In genomic region chr11:45180158-45180887, GRCh38 we compare ENCODE assay signal across 8 cellular contexts. TPM values are rescaled to one million over a fixed set of nuclear protein-coding genes. Genes with fewer than 3 reads are reported as not detected.
DNase-seq lines count a peak whose midpoint lies in the region; ATAC-seq and TF ChIP-seq lines count a peak whose summit lies in the region.

No MANE protein-coding gene starts in this region.

- TF ChIP-seq CTCF in MM.1S (IDR thresholded peaks at IDR 0.05; ENCODE audit: low read length), result peak; percentile 64

- peak overlapping the region; percentile 66 for H2AFZ ChIP-seq in MM.1S (ENCODE audit: low read length)

- peak overlapping the region; percentile 76 for H3K4me2 ChIP-seq in MM.1S (ENCODE audit: low read depth, low read length)

- peak overlapping the region; percentile 52 for H3K4me3 ChIP-seq in MM.1S (ENCODE audit: low read length)
- H3K4me3 ChIP-seq in adipocyte (ENCODE audit: low read length), result peak overlapping the region; percentile 74
- H3K4me3 ChIP-seq in right cardiac atrium (ENCODE audit: low read length), result peak overlapping the region; percentile 77
- peak overlapping the region; percentile 61 for H3K4me3 ChIP-seq in rectal smooth muscle tissue (ENCODE audit: low read length)

- intact Hi-C loops in right cardiac atrium (cut with DNase I), result loop anchor here in 1 of 4 donors (5.0 kb wide), 1 partner anchor 33 kb away; the partner anchor contains the start of gene PRDM11

- no peaks in the 10 kb centered on the region for H3K27me3 ChIP-seq in MM.1S (replicated peaks; ENCODE audit: insufficient read depth, low read length)
- no peaks in the 10 kb centered on the region for H3K27me3 ChIP-seq in adipocyte (replicated peaks; ENCODE audit: control insufficient read depth, insufficient read depth, low read length)
- no peaks in the 10 kb centered on the region for H3K27me3 ChIP-seq in right cardiac atrium (ENCODE audit: control insufficient read depth, insufficient read depth)
- no peaks in the 10 kb centered on the region for H3K27me3 ChIP-seq in rectal smooth muscle tissue (ENCODE audit: control insufficient read depth, insufficient read depth, low read length)

- H3K36me3 ChIP-seq in MM.1S (replicated peaks; ENCODE audit: insufficient read depth, low read length) (no peaks in the 10 kb centered on the region), adipocyte (ENCODE audit: control insufficient read depth, insufficient read depth, low read length, severe bottlenecking) (no peaks in the 10 kb centered on the region), rectal smooth muscle tissue (ENCODE audit: control insufficient read depth, insufficient read depth, low read length) (peaks cover 3% of the 10 kb centered on the region)

- ATAC-seq in right cardiac atrium (peak; percentile 56 to 80), GM19467 (IDR thresholded peaks at IDR 0.05; ENCODE audit: unreplicated experiment) (no peak)

- H4K20me1 ChIP-seq in MM.1S (ENCODE audit: insufficient read depth, low read length), result no peaks in the 10 kb centered on the region

- H3K27ac ChIP-seq in MM.1S (ENCODE audit: low read length) (no peak overlapping the region), right cardiac atrium (ENCODE audit: low read length) (peak overlapping the region; percentile 83), rectal smooth muscle tissue (ENCODE audit: low read depth, low read length) (peak overlapping the region; percentile 76)

- H3K9me2 ChIP-seq in MM.1S (replicated peaks; ENCODE audit: insufficient read depth, low read length), result no peaks in the 10 kb centered on the region

- H3K4me1 ChIP-seq in MM.1S (ENCODE audit: low read length), result peaks cover 6% of the 10 kb centered on the region; the same call in 1 of the 2 replicates
- peaks cover 13% of the 10 kb centered on the region for H3K4me1 ChIP-seq in adipocyte (ENCODE audit: control insufficient read depth, insufficient read depth, low read length)
- peaks cover 11% of the 10 kb centered on the region for H3K4me1 ChIP-seq in right cardiac atrium (ENCODE audit: control insufficient read depth, insufficient read depth, low read length)
- peaks cover 14% of the 10 kb centered on the region for H3K4me1 ChIP-seq in rectal smooth muscle tissue (ENCODE audit: control insufficient read depth, insufficient read depth, low read length)

- no peaks in the 10 kb centered on the region for H3K79me2 ChIP-seq in MM.1S (ENCODE audit: low read length)

- DNase-seq in NOMO-1 treated with DMSO at 0.1 percent for 48 hours (lab: John Stamatoyannopoulos, UW; ENCODE audit: unreplicated experiment) (peak; percentile 53), NOMO-1 treated with dmso at 0.1 percent for 144 hours (lab: John Stamatoyannopoulos, UW; ENCODE audit: unreplicated experiment) (no peak), MM.1S (peak; percentile 57), adipocyte (ENCODE audit: low read depth) (peak; percentile 62), right cardiac atrium (peak; percentile 56 to 84 (median 82)), middle frontal gyrus (ENCODE audit: extremely low spot score, low spot score) (no peak)

- peak overlapping the region; percentile 23; the same call in 1 of the 2 replicates for H3K9ac ChIP-seq in MM.1S (ENCODE audit: low read length)
- H3K9ac ChIP-seq in adipocyte (ENCODE audit: low read length), result peak overlapping the region; percentile 76
- H3K9ac ChIP-seq in rectal smooth muscle tissue (ENCODE audit: low read length), result no peak overlapping the region

- H3K9me3 ChIP-seq in MM.1S (replicated peaks; ENCODE audit: insufficient read depth, low read length), result no peaks in the 10 kb centered on the region
- H3K9me3 ChIP-seq in adipocyte (ENCODE audit: control insufficient read depth, low read length), result no peaks in the 10 kb centered on the region
- no peaks in the 10 kb centered on the region for H3K9me3 ChIP-seq in right cardiac atrium (ENCODE audit: control insufficient read depth, low read length)

- no peaks in the 10 kb centered on the region for H3F3A ChIP-seq in MM.1S (ENCODE audit: insufficient read depth, low read length)

- WGBS in right cardiac atrium, result 2% methylated on average over 83 of the region's 84 CpGs

RNA-seq across cellular contexts. Expression of gene PRDM11, which starts 33.9 kb away (rescaled TPM):
- 10 to 100 TPM; 27.5 to 33.9 (median 29.9) TPM for total RNA-seq in right cardiac atrium
- 9.5 TPM for polyA plus RNA-seq in right cardiac atrium

Comparison
In these comparisons a context has a peak if more than half of its experiments do, and no peak if none do; other contexts are left out.
1. DNase-seq: peak in NOMO-1 treated with DMSO at 0.1 percent for 48 hours (single experiment), MM.1S (single experiment), adipocyte (single experiment) and right cardiac atrium (3 of 3); none in NOMO-1 treated with dmso at 0.1 percent for 144 hours (single experiment) and middle frontal gyrus (single experiment).
2. Peak in every context shown above with its lines, with median percentiles within 50 percentile points of each other: H3K4me3 ChIP-seq.